21 cellular contexts compared by ENCODE assay signal in genomic region chr11:7611411-7611810, GRCh38.
DNase-seq lines count a peak whose midpoint lies in the region; ATAC-seq, FAIRE-seq and TF ChIP-seq lines count a peak whose summit lies in the region.
"Had no signal": no experiment of that assay in that cellular context is flagged by ENCODE, and none has a peak within 500 bp of the region (broad histone marks: within the 10 kb centered on the region; RNA-seq: fewer than 3 reads in every experiment).

No MANE protein-coding gene starts in this region.

- peak overlapping the region; percentile 82 for H3K27ac ChIP-seq in VCaP
- H3K27ac ChIP-seq: BLaER1 treated with 17β-estradiol and CSF1 and Interleukin-3, amounts not matched to agents 10 nM and 100 nM had no signal

- CTCF ChIA-PET in Calu3 (lab: Charles Lee) = interaction anchor here (0.8 to 1.9 kb wide), 7 partner anchors 11 to 313 kb away, joined by 3 to 10 read pairs (median 3); no protein-coding TSS in a partner anchor

- no peak overlapping the region for H3K4me3 Mint-ChIP-seq in Calu3 (ENCODE audit: low read depth, unreplicated experiment)
- H3K4me3 Mint-ChIP-seq in progenitor cell of endocrine pancreas (ENCODE audit: low read depth) = no peak overlapping the region
- no peak overlapping the region for H3K4me3 Mint-ChIP-seq in chondrocyte (ENCODE audit: unreplicated experiment)
- H3K4me3 Mint-ChIP-seq: CD8-positive, alpha-beta T cell had no signal

- DNase-seq in Calu3 (no peak), iris pigment epithelial cell (ENCODE audit: low read depth) (peak; percentile 38), progenitor cell of endocrine pancreas (ENCODE audit: low spot score, unreplicated experiment) (no peak), left colon (no peak), chondrocyte (ENCODE audit: low spot score) (no peak), RCC 7860 (ENCODE audit: low spot score) (no peak)
- DNase-seq: CD8-positive, alpha-beta T cell; DMS79; Kasumi-1; NCI-H1092 treated with DMSO at 0.1 percent for 48 hours; NCI-H146; NCI-H2081; NCI-H510A; NCI-H774; RPMI8226; SHP77 treated with DMSO at 0.1 percent for 48 hours; SK-N-SH had no signal

- H3K9me3 Mint-ChIP-seq in Calu3 (ENCODE audit: low read depth, unreplicated experiment) = no peaks in the 10 kb centered on the region
- no peaks in the 10 kb centered on the region for H3K9me3 Mint-ChIP-seq in progenitor cell of endocrine pancreas (ENCODE audit: low read depth)
- H3K9me3 Mint-ChIP-seq in chondrocyte (ENCODE audit: low read depth) = no peaks in the 10 kb centered on the region
- H3K9me3 Mint-ChIP-seq: CD8-positive, alpha-beta T cell had no signal

- TF ChIP-seq CTCF in Calu3 (IDR thresholded peaks at IDR 0.05; ENCODE audit: unreplicated experiment) (no peak), VCaP (conservative IDR thresholded peaks at IDR 0.05) (no peak), progenitor cell of endocrine pancreas (IDR thresholded peaks at IDR 0.05; ENCODE audit: unreplicated experiment) (no peak), chondrocyte (IDR thresholded peaks at IDR 0.05) (no peak)

- ATAC-seq in HG02642 (IDR thresholded peaks at IDR 0.05; ENCODE audit: poor library complexity, unreplicated experiment) (no peak), left colon (no peak)
- ATAC-seq: CD8-positive, alpha-beta T cell had no signal

- H3K27me3 Mint-ChIP-seq in Calu3 (ENCODE audit: unreplicated experiment) (no peaks in the 10 kb centered on the region), progenitor cell of endocrine pancreas (no peaks in the 10 kb centered on the region), chondrocyte (ENCODE audit: low read depth) (no peaks in the 10 kb centered on the region)

- peaks cover 4% of the 10 kb centered on the region for H3K36me3 Mint-ChIP-seq in Calu3 (ENCODE audit: insufficient read depth, unreplicated experiment)
- H3K36me3 Mint-ChIP-seq in progenitor cell of endocrine pancreas (ENCODE audit: insufficient read depth) = peaks cover 13% of the 10 kb centered on the region
- peaks cover 35% of the 10 kb centered on the region for H3K36me3 Mint-ChIP-seq in chondrocyte (ENCODE audit: low read depth)

- H3K4me1 Mint-ChIP-seq in Calu3 (ENCODE audit: low read depth, unreplicated experiment) (peaks cover 51% of the 10 kb centered on the region), progenitor cell of endocrine pancreas (ENCODE audit: low read depth) (peaks cover 62% of the 10 kb centered on the region), chondrocyte (ENCODE audit: low read depth) (peaks cover 22% of the 10 kb centered on the region)

- H3K27ac Mint-ChIP-seq in Calu3 (ENCODE audit: unreplicated experiment) = no peak overlapping the region
- peak overlapping the region; percentile 92 for H3K27ac Mint-ChIP-seq in progenitor cell of endocrine pancreas
- no peak overlapping the region for H3K27ac Mint-ChIP-seq in chondrocyte (ENCODE audit: unreplicated experiment)
- H3K27ac Mint-ChIP-seq: CD8-positive, alpha-beta T cell had no signal

- BruUV-seq in Calu3 (replicated peaks; lab: Mats Ljungman, UMichigan) = TSS peak; percentile 0

- FAIRE-seq in RCC 7860 (lab: Jason Lieb, UNC) = no peak
- FAIRE-seq: GM18507 had no signal

- intact Hi-C loops in Calu3 (cut with micrococcal nuclease; ENCODE audit: unreplicated experiment) (loop anchor here (1.0 kb wide), 1 partner anchor 39 kb away; no protein-coding TSS in a partner anchor), left colon (cut with DNase I, micrococcal nuclease) (no loop called here)
